In the genomic region with DNA sequence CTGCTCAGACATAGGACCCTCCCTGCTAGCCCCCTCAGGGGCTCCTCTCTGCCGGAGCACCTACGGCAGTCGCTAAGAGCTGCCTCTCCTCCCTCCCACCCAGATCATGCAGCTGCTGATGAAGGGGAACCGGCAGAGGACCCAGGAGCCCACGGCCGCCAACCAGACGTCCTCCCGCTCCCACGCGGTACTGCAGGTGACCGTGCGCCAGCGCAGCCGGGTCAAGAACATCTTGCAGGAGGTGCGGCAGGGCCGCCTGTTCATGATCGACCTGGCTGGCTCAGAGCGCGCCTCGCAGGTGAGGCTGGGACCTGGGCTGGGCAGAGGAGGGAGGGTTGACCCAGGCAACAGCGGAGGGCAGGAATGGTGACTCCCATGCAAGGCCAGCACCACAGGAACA, we compare ENCODE assay signal across 1 cellular context.
TF ChIP-seq lines count a peak whose summit lies in the region.

No MANE protein-coding gene starts in this region.

TF ChIP-seq in H1, 55 proteins besides CTCF, POLR2A, EP300 and RAD21:
- TF ChIP-seq JUND (IDR thresholded peaks at IDR 0.05; ENCODE audit: low read length) (no peak), TCF12 (IDR thresholded peaks at IDR 0.05; ENCODE audit: low read depth, low read length) (no peak), KDM5A (IDR thresholded peaks at IDR 0.05; ENCODE audit: low read length) (no peak), CEBPB (IDR thresholded peaks at IDR 0.05; ENCODE audit: low read depth, low read length) (no peak), CBX5 (IDR thresholded peaks at IDR 0.05; ENCODE audit: low read depth, low read length) (no peak), EZH2 (IDR thresholded peaks at IDR 0.05; ENCODE audit: low read depth, low read length, severe bottlenecking) (no peak), CTBP2 (IDR thresholded peaks at IDR 0.05; ENCODE audit: borderline replicate concordance, insufficient read depth, insufficient read length, low read length) (no peak), SIN3A (conservative IDR thresholded peaks at IDR 0.05 in 1 of 2, IDR thresholded peaks at IDR 0.05 in 1 of 2; ENCODE audit: low read depth in 1 of 2, low read length in 2 of 2) (no peak), POLR2AphosphoS5 (IDR thresholded peaks at IDR 0.05; ENCODE audit: low read depth, low read length) (no peak), NANOG (IDR thresholded peaks at IDR 0.05; ENCODE audit: insufficient read depth, low read depth, low read length, poor library complexity, severe bottlenecking) (no peak), RXRA (IDR thresholded peaks at IDR 0.05; ENCODE audit: insufficient read depth, low read depth, low read length) (no peak), GABPA (IDR thresholded peaks at IDR 0.05; ENCODE audit: borderline replicate concordance, insufficient read depth, low read length) (no peak), YY1 (IDR thresholded peaks at IDR 0.05; ENCODE audit: low read depth, low read length) (no peak), SUZ12 (IDR thresholded peaks at IDR 0.05; ENCODE audit: low read length) (no peak), RNF2 (IDR thresholded peaks at IDR 0.05; ENCODE audit: borderline replicate concordance, low read depth, low read length, missing control alignments, poor library complexity, severe bottlenecking) (no peak), RBBP5 (IDR thresholded peaks at IDR 0.05; ENCODE audit: borderline replicate concordance, low read depth, low read length) (no peak)
- TF ChIP-seq, protein P1, sequence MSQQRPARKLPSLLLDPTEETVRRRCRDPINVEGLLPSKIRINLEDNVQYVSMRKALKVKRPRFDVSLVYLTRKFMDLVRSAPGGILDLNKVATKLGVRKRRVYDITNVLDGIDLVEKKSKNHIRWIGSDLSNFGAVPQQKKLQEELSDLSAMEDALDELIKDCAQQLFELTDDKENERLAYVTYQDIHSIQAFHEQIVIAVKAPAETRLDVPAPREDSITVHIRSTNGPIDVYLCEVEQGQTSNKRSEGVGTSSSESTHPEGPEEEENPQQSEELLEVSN (IDR thresholded peaks at IDR 0.05) = no peak
- TF ChIP-seq, protein P2, sequence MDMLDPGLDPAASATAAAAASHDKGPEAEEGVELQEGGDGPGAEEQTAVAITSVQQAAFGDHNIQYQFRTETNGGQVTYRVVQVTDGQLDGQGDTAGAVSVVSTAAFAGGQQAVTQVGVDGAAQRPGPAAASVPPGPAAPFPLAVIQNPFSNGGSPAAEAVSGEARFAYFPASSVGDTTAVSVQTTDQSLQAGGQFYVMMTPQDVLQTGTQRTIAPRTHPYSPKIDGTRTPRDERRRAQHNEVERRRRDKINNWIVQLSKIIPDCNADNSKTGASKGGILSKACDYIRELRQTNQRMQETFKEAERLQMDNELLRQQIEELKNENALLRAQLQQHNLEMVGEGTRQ (IDR thresholded peaks at IDR 0.05; ENCODE audit: low read length) = no peak
TF ChIP-seq in H1: peak in this region for 0.
